In genomic region chr1:112395832-112396667, GRCh38 we compare ENCODE assay signal across 1 cellular context.
A peak's percentile ranks its signal among the peaks of the same experiment; 100 is the strongest.
TF ChIP-seq lines count a peak whose summit lies in the region.

Gene CTTNBP2NL, plus strand, starts transcription at chr1:112396214. Its CDS starts 19,952 bp downstream, at chr1:112416166.

TF ChIP-seq in HepG2, 621 proteins besides CTCF, POLR2A, EP300 and RAD21 (continued from another document and continues in another):
- peak; percentile 34; the same call in 1 of the 2 replicates for TF ChIP-seq UBTF (CRISPR knock-in tag; IDR thresholded peaks at IDR 0.05)
- TF ChIP-seq SKIL (CRISPR knock-in tag; IDR thresholded peaks at IDR 0.05; ENCODE audit: borderline replicate concordance): no peak
- TF ChIP-seq ZNF557 (CRISPR knock-in tag; IDR thresholded peaks at IDR 0.05): no peak
- TF ChIP-seq ZNF552 (CRISPR knock-in tag; IDR thresholded peaks at IDR 0.05; ENCODE audit: borderline replicate concordance): 0 out of 2 replicates have a peak, but pooled peaks have one; percentile 42
- no peak for TF ChIP-seq ZBTB40 (IDR thresholded peaks at IDR 0.05)
- peak; percentile 35; the same call in 1 of the 2 replicates for TF ChIP-seq ZBTB40 (CRISPR knock-in tag; IDR thresholded peaks at IDR 0.05)
- TF ChIP-seq ZBTB7B (CRISPR knock-in tag; IDR thresholded peaks at IDR 0.05): peak; percentile 96
- TF ChIP-seq ZNF605 (CRISPR knock-in tag; IDR thresholded peaks at IDR 0.05): peak; percentile 44; the same call in 1 of the 2 replicates
- peak; percentile 85 for TF ChIP-seq KAT8 (CRISPR knock-in tag; IDR thresholded peaks at IDR 0.05)
- TF ChIP-seq CREM (IDR thresholded peaks at IDR 0.05): peak; percentile 86
- TF ChIP-seq CREM (CRISPR knock-in tag; IDR thresholded peaks at IDR 0.05): no peak
- TF ChIP-seq ZNF839 (CRISPR knock-in tag; IDR thresholded peaks at IDR 0.05; ENCODE audit: borderline replicate concordance): 0 out of 2 replicates have a peak, but pooled peaks have one; percentile 48
- TF ChIP-seq SMAD3 (CRISPR knock-in tag; IDR thresholded peaks at IDR 0.05): 0 out of 2 replicates have a peak, but pooled peaks have one; percentile 3
- TF ChIP-seq HNF1B (CRISPR knock-in tag; IDR thresholded peaks at IDR 0.05): peak; percentile 66
- TF ChIP-seq PRMT3 (CRISPR knock-in tag; IDR thresholded peaks at IDR 0.05; ENCODE audit: borderline replicate concordance, low read depth): no peak
- TF ChIP-seq ZNF777 (CRISPR knock-in tag; IDR thresholded peaks at IDR 0.05): no peak
- peak; percentile 55 for TF ChIP-seq ZNF350 (CRISPR knock-in tag; IDR thresholded peaks at IDR 0.05; ENCODE audit: borderline replicate concordance, low read depth)
- no peak for TF ChIP-seq SNRNP70 (IDR thresholded peaks at IDR 0.05; ENCODE audit: low read depth, low read length)
- peak; percentile 73 for TF ChIP-seq SRSF1 (optimal IDR thresholded peaks at IDR 0.05; ENCODE audit: low read depth, low read length)
- TF ChIP-seq ZFP36 (IDR thresholded peaks at IDR 0.05; ENCODE audit: borderline replicate concordance, low read depth, low read length, partially characterized antibody): no peak
- peak; percentile 55 for TF ChIP-seq PHF21A (CRISPR knock-in tag; IDR thresholded peaks at IDR 0.05)
- TF ChIP-seq TFDP2 (CRISPR knock-in tag; IDR thresholded peaks at IDR 0.05): no peak
- peak; percentile 24 for TF ChIP-seq XRCC5 (optimal IDR thresholded peaks at IDR 0.05; ENCODE audit: low read length)
- peak; percentile 71 for TF ChIP-seq GABPA (IDR thresholded peaks at IDR 0.05; ENCODE audit: low read depth, low read length)
- TF ChIP-seq GABPA (CRISPR knock-in tag; IDR thresholded peaks at IDR 0.05; ENCODE audit: low read depth): peak; percentile 93
- no peak for TF ChIP-seq ZNF441 (CRISPR knock-in tag; IDR thresholded peaks at IDR 0.05; ENCODE audit: borderline replicate concordance)
- peak; percentile 54; the same call in 1 of the 2 replicates for TF ChIP-seq ZBTB20 (CRISPR knock-in tag; IDR thresholded peaks at IDR 0.05; ENCODE audit: borderline replicate concordance, low read depth)
- no peak for TF ChIP-seq ZNF333 (CRISPR knock-in tag; IDR thresholded peaks at IDR 0.05; ENCODE audit: borderline replicate concordance)
- TF ChIP-seq ZNF788 (CRISPR knock-in tag; IDR thresholded peaks at IDR 0.05; ENCODE audit: borderline replicate concordance): peak; percentile 58; the same call in 1 of the 2 replicates
- TF ChIP-seq ZNF740 (CRISPR knock-in tag; IDR thresholded peaks at IDR 0.05): peak; percentile 73; the same call in 1 of the 2 replicates
- peak; percentile 64; the same call in 1 of the 2 replicates for TF ChIP-seq HDAC1 (CRISPR knock-in tag; IDR thresholded peaks at IDR 0.05)
- TF ChIP-seq SOX6 (IDR thresholded peaks at IDR 0.05): no peak
- TF ChIP-seq SOX6 (CRISPR knock-in tag; IDR thresholded peaks at IDR 0.05): peak; percentile 30; the same call in 1 of the 2 replicates
- TF ChIP-seq ZBTB14 (CRISPR knock-in tag; IDR thresholded peaks at IDR 0.05): no peak
- TF ChIP-seq ZNF713 (CRISPR knock-in tag; IDR thresholded peaks at IDR 0.05): 0 out of 2 replicates have a peak, but pooled peaks have one; percentile 72
- peak; percentile 59 for TF ChIP-seq ONECUT2 (CRISPR knock-in tag; IDR thresholded peaks at IDR 0.05)
- TF ChIP-seq SIN3A (IDR thresholded peaks at IDR 0.05; ENCODE audit: borderline replicate concordance, low read depth, low read length): 0 out of 2 replicates have a peak, but pooled peaks have one; percentile 25
- 0 out of 2 replicates have a peak, but pooled peaks have one; percentile 40 for TF ChIP-seq CREBL2 (CRISPR knock-in tag; IDR thresholded peaks at IDR 0.05; ENCODE audit: borderline replicate concordance)
- TF ChIP-seq ZNF574 (CRISPR knock-in tag; IDR thresholded peaks at IDR 0.05): peak; percentile 80
- TF ChIP-seq GATAD1 (CRISPR knock-in tag; IDR thresholded peaks at IDR 0.05): peak; percentile 72
